ENCODE assay signal across 30 cellular contexts in the genomic region with DNA sequence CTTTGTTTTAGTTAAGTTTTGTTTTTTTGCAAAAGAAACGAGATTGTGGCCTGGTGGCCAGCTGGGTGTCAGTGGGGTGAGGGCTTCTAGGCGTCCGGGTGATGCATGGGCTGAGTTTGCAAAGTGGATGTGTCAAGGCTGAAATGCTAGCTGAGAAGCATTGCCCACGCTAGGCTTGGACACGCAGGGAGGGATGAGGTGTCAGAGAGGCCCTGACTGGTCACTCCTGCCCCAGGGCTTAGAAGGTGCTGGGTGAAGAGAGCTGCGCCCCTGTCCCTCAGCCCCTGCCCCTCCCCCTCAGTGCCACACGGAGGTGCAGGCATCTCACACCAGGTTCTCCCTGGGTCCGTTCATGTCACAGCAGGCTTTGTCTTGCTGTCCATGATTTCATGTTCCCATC. TPM values are rescaled to one million over a fixed set of nuclear protein-coding genes. Genes with fewer than 3 reads are reported as not detected.
A peak's percentile ranks its signal among the peaks of the same experiment; 100 is the strongest.
DNase-seq lines count a peak whose midpoint lies in the region; ATAC-seq and TF ChIP-seq lines count a peak whose summit lies in the region.
"Had no signal": no experiment of that assay in that cellular context is flagged by ENCODE, and none has a peak within 500 bp of the region (broad histone marks: within the 10 kb centered on the region; RNA-seq: fewer than 3 reads in every experiment).

No MANE protein-coding gene starts in this region.

- in situ Hi-C loops in mammary epithelial cell (cut with MboI; ENCODE audit: low sequenced_read_pairs in 2 of 2) = no loop called here
- in situ Hi-C loops in GM23248 (cut with MboI) = no loop called here

- peaks cover 88% of the 10 kb centered on the region for H3K79me2 ChIP-seq in mammary epithelial cell (ENCODE audit: insufficient read depth, low read length)
- H3K79me2 ChIP-seq in GM23248 (ENCODE audit: insufficient read depth) = peaks cover 99% of the 10 kb centered on the region

- peak overlapping the region; percentile 25 for H3K14ac ChIP-seq in neuronal stem cell (ENCODE audit: low read length)

- no peak overlapping the region for H2BK5ac ChIP-seq in neuronal stem cell (ENCODE audit: low read length)

- no peak overlapping the region for H2BK120ac ChIP-seq in neuronal stem cell (ENCODE audit: low read depth, low read length)

- H4K91ac ChIP-seq in neuronal stem cell (ENCODE audit: low read depth, low read length, poor library complexity) = no peak overlapping the region

- H3K36me3 ChIP-seq in breast epithelium (no peaks in the 10 kb centered on the region), mammary epithelial cell (ENCODE audit: insufficient read depth, low read length) (no peaks in the 10 kb centered on the region), left ventricle myocardium inferior (no peaks in the 10 kb centered on the region), neuronal stem cell (replicated peaks in 1 of 2; ENCODE audit: control insufficient read depth in 2 of 2, insufficient read depth in 2 of 2, low read length in 2 of 2) (peaks cover 6 to 27% of the 10 kb centered on the region in 2 donors), GM23248 (ENCODE audit: low read depth) (no peaks in the 10 kb centered on the region), MG63 (peaks cover 8% of the 10 kb centered on the region)
- H3K36me3 ChIP-seq: colonic mucosa, prostate gland had no signal

- H3K4me3 ChIP-seq in breast epithelium (no peak overlapping the region), mammary epithelial cell (replicated peaks in 1 of 3; ENCODE audit: insufficient read depth in 1 of 3, low read depth in 2 of 3, low read length in 3 of 3) (no peak overlapping the region), left ventricle myocardium inferior (no peak overlapping the region), neuronal stem cell (ENCODE audit: low read length in 2 of 2) (no peak overlapping the region), GM23248 (no peak overlapping the region), MG63 (no peak overlapping the region)
- H3K4me3 ChIP-seq: colonic mucosa, gastroesophageal sphincter, prostate gland had no signal

- H3K18ac ChIP-seq in neuronal stem cell (ENCODE audit: low read length) = no peak overlapping the region

- no peak overlapping the region for H3K9ac ChIP-seq in mammary epithelial cell (ENCODE audit: insufficient read depth, low read length)
- no peak overlapping the region for H3K9ac ChIP-seq in neuronal stem cell (ENCODE audit: low read depth, low read length, poor library complexity)
- no peak overlapping the region for H3K9ac ChIP-seq in GM23248

- no peak overlapping the region for H2AK5ac ChIP-seq in neuronal stem cell (ENCODE audit: low read depth, low read length)

- no peaks in the 10 kb centered on the region for H3K9me2 ChIP-seq in GM23248 (ENCODE audit: insufficient read depth)

- no peaks in the 10 kb centered on the region for H3F3A ChIP-seq in GM23248 (ENCODE audit: insufficient read depth)

- H3K27ac ChIP-seq in breast epithelium = peak overlapping the region; percentile 66 to 72
- H3K27ac ChIP-seq in mammary epithelial cell (ENCODE audit: insufficient read depth, low read depth, low read length) = no peak overlapping the region
- peak overlapping the region; percentile 85 for H3K27ac ChIP-seq in left ventricle myocardium inferior (replicated peaks)
- no peak overlapping the region for H3K27ac ChIP-seq in neuronal stem cell (replicated peaks; ENCODE audit: low read length)
- H3K27ac ChIP-seq in GM23248 = no peak overlapping the region
- H3K27ac ChIP-seq: colonic mucosa, gastroesophageal sphincter, prostate gland had no signal

- H3K23ac ChIP-seq in neuronal stem cell (ENCODE audit: low read depth, low read length, poor library complexity) = no peak overlapping the region

- intact Hi-C loops in breast epithelium (cut with DNase I; ENCODE audit: low total_unique reads) (no loop called here), mammary epithelial cell (cut with micrococcal nuclease) (loop anchor here (10.0 kb wide), 1 partner anchor 138 kb away; a partner anchor contains a TSS), left ventricle myocardium inferior (cut with micrococcal nuclease) (no loop called here)

- no peak overlapping the region for H2BK12ac ChIP-seq in neuronal stem cell (ENCODE audit: low read length)

- no peaks in the 10 kb centered on the region for H4K20me1 ChIP-seq in mammary epithelial cell (ENCODE audit: insufficient read depth, low read length)
- H4K20me1 ChIP-seq in GM23248 (ENCODE audit: insufficient read depth) = no peaks in the 10 kb centered on the region; the same call in 1 of the 2 replicates

- H3K79me1 ChIP-seq in neuronal stem cell (ENCODE audit: low read depth, low read length) = peaks cover 29% of the 10 kb centered on the region

- CTCF ChIA-PET in mammary epithelial cell (lab: Charles Lee; ENCODE audit: low non-redundant PET) = no interaction called here

- 64% methylated on average over 7 of the region's 8 CpGs for WGBS in mammary epithelial cell (ENCODE audit: low coverage, missing lambda C conversion rate)
- no CpG with 5 or more reads among the region's 8 CpGs for WGBS in neuronal stem cell (ENCODE audit: extremely low coverage in 2 of 2, insufficient read length in 2 of 2, insufficient replicate concordance in 1 of 2), 2 donors
- 55 to 58% methylated on average over 8 of the region's 8 CpGs for WGBS in GM23248 (ENCODE audit: low coverage in 1 of 2, low lambda C conversion rate in 2 of 2, missing lambda C conversion rate in 2 of 2), 2 experiments

- H2BK15ac ChIP-seq in neuronal stem cell (ENCODE audit: low read length) = no peak overlapping the region

- no peaks in the 10 kb centered on the region for H3K9me3 ChIP-seq in breast epithelium
- H3K9me3 ChIP-seq in mammary epithelial cell (replicated peaks; ENCODE audit: insufficient read depth, low read length) = no peaks in the 10 kb centered on the region
- H3K9me3 ChIP-seq in left ventricle myocardium inferior (replicated peaks) = no peaks in the 10 kb centered on the region
- H3K9me3 ChIP-seq in neuronal stem cell (replicated peaks in 1 of 2; ENCODE audit: control insufficient read depth in 2 of 2, insufficient read depth in 1 of 2, low read depth in 1 of 2, low read length in 2 of 2) = no peaks in the 10 kb centered on the region
- H3K9me3 ChIP-seq in GM23248 (ENCODE audit: low read depth) = no peaks in the 10 kb centered on the region
- no peaks in the 10 kb centered on the region for H3K9me3 ChIP-seq in MG63
- H3K9me3 ChIP-seq: colonic mucosa, gastroesophageal sphincter, prostate gland had no signal

- TF ChIP-seq CTCF in breast epithelium (IDR thresholded peaks at IDR 0.05) (no peak), mammary epithelial cell (conservative IDR thresholded peaks at IDR 0.05 in 1 of 2, IDR thresholded peaks at IDR 0.05 in 1 of 2; ENCODE audit: extremely low read depth in 1 of 2, insufficient read depth in 1 of 2, low read depth in 1 of 2, low read length in 2 of 2) (no peak), left ventricle myocardium inferior (IDR thresholded peaks at IDR 0.05; ENCODE audit: borderline replicate concordance) (no peak)

- no peak overlapping the region for H2AFZ ChIP-seq in mammary epithelial cell (ENCODE audit: low read depth, low read length)
- H2AFZ ChIP-seq in neuronal stem cell (ENCODE audit: low read length) = no peak overlapping the region
- H2AFZ ChIP-seq in GM23248 = no peak overlapping the region

- H3K4me1 ChIP-seq in breast epithelium (peaks cover 3 to 6% of the 10 kb centered on the region in 2 donors), mammary epithelial cell (ENCODE audit: insufficient read depth, low read length) (peaks cover 15% of the 10 kb centered on the region), left ventricle myocardium inferior (peaks cover 96% of the 10 kb centered on the region), neuronal stem cell (ENCODE audit: control insufficient read depth in 2 of 2, insufficient read depth in 1 of 2, low read depth in 1 of 2, low read length in 2 of 2) (no peaks in the 10 kb centered on the region), GM23248 (ENCODE audit: insufficient read depth) (no peaks in the 10 kb centered on the region)

- no peak overlapping the region for H4K8ac ChIP-seq in neuronal stem cell (ENCODE audit: low read depth, low read length)

- ATAC-seq in GM19397 (IDR thresholded peaks at IDR 0.05; ENCODE audit: unreplicated experiment) (no peak), HG03025 (IDR thresholded peaks at IDR 0.05; ENCODE audit: low FRiP score, unreplicated experiment) (no peak)
- ATAC-seq: gastroesophageal sphincter, SK-N-SH treated with all-trans-retinoic acid at 6 μM for 48 hours had no signal

- DNase-seq in breast epithelium (ENCODE audit: low spot score in 2 of 2) = no peak
- DNase-seq in mammary epithelial cell = no peak
- no peak for DNase-seq in left ventricle myocardium inferior
- no peak for DNase-seq in neuronal stem cell (ENCODE audit: low spot score)
- no peak for DNase-seq in GM23248
- DNase-seq in MG63 = no peak
- DNase-seq: 8988T; activated CD4-positive, alpha-beta memory T cell treated with anti-CD3 and anti-CD28 coated beads, Interleukin-2, amount 10 ng/mL, durations not matched to agents 7 days and 5 days; activated CD4-positive, alpha-beta T cell treated with anti-CD3 and anti-CD28 coated beads for 1 hour; activated CD8-positive, alpha-beta memory T cell treated with anti-CD3 and anti-CD28 coated beads, Interleukin-2, amount 50 U/mL, for 4 hours; activated naive CD4-positive, alpha-beta T cell treated with Interleukin-2 at 50 U/mL for 16 hours; CD4-positive, alpha-beta T cell; colonic mucosa; DMS79 treated with DMSO at 0.1 percent for 48 hours; effector CD4-positive, alpha-beta T cell; GDM1; left cardiac atrium; NCI-H1105 treated with DMSO at 0.1 percent for 48 hours; NCI-H526 treated with DMSO at 0.1 percent for 48 hours; NK-92 treated with Interleukin-12 subunit alpha and Interleukin-12 subunit beta, amount 100 ng/mL, for 24 hours; stimulated activated CD4-positive, alpha-beta T cell treated with anti-CD3 and anti-CD28 coated beads, Interleukin-4, amount 100 ng/mL, for 24 hours; T-helper 2 cell; trophoblast cell had no signal

- BruUV-seq in mammary epithelial cell (replicated peaks; lab: Mats Ljungman, UMichigan) = no TSS peak

- no peak overlapping the region for H3K4ac ChIP-seq in neuronal stem cell (ENCODE audit: low read length)

- no peak overlapping the region for H3K4me2 ChIP-seq in mammary epithelial cell (ENCODE audit: insufficient read depth, low read depth, low read length)
- no peak overlapping the region for H3K4me2 ChIP-seq in neuronal stem cell (ENCODE audit: insufficient read depth, low read length, poor library complexity, severe bottlenecking)
- H3K4me2 ChIP-seq in GM23248 (ENCODE audit: unreplicated experiment) = no peak overlapping the region

- dilution Hi-C loops in mammary epithelial cell (cut with HindIII; ENCODE audit: low sequenced_read_pairs) = loop anchor here (10.0 kb wide), 1 partner anchor 62 kb away; a partner anchor contains a TSS

- H3K27me3 ChIP-seq in breast epithelium (no peaks in the 10 kb centered on the region), mammary epithelial cell (ENCODE audit: insufficient read depth, low read length) (no peaks in the 10 kb centered on the region), left ventricle myocardium inferior (ENCODE audit: low read depth) (no peaks in the 10 kb centered on the region), neuronal stem cell (ENCODE audit: control insufficient read depth in 3 of 3, insufficient read depth in 3 of 3, low read depth in 1 of 3, low read length in 3 of 3) (no peaks in the 10 kb centered on the region), GM23248 (replicated peaks; ENCODE audit: insufficient read depth) (no peaks in the 10 kb centered on the region), MG63 (no peaks in the 10 kb centered on the region)
- H3K27me3 ChIP-seq: colonic mucosa, gastroesophageal sphincter had no signal

- TF ChIP-seq POLR2A in breast epithelium (IDR thresholded peaks at IDR 0.05) = no peak

RNA-seq across cellular contexts. Expression of a gene that starts 8.1 kb away (rescaled TPM):
- total RNA-seq in breast epithelium (10 to 100 TPM; 25.0 to 46.1 (median 38.0) TPM), mammary epithelial cell (10 to 100 TPM; 39.7 to 52.4 TPM), left ventricle myocardium inferior (55.3 TPM)
- polyA plus RNA-seq in mammary epithelial cell (12.0 TPM), GM23248 (2016; fragmentation: Nextera tagmentation; extraction: Ambion mirVana) (22.2 and 24.8 TPM in 2 replicates)
- polyA minus RNA-seq in mammary epithelial cell = 20.1 TPM
- polyA plus RNA-seq in neuronal stem cell (2013, experiment 1 of 2) = 23.2 TPM
- 23.6 TPM for polyA plus RNA-seq in neuronal stem cell (2013, experiment 2 of 2)
- total RNA-seq in GM23248 (2014; rRNA removed; shearing (Covaris generic)) = 22.4 and 27.9 TPM in 2 replicates
- total RNA-seq in MG63 (2014; rRNA removed; shearing (Covaris generic); ENCODE audit: low replicate concordance) = 18.4 TPM in 2 replicates

RNA-seq across cellular contexts. Expression of a gene that starts 26.4 kb away (rescaled TPM):
- not detected for total RNA-seq in breast epithelium
- not detected for total RNA-seq in mammary epithelial cell
- polyA plus RNA-seq in mammary epithelial cell = not detected
- polyA minus RNA-seq in mammary epithelial cell = not detected
- total RNA-seq in left ventricle myocardium inferior = not detected
- 1.4 TPM for polyA plus RNA-seq in neuronal stem cell (2013, experiment 1 of 2)
- 1.4 TPM for polyA plus RNA-seq in neuronal stem cell (2013, experiment 2 of 2)
- total RNA-seq in GM23248 (2014; rRNA removed; shearing (Covaris generic)) = not detected in 2 replicates
- not detected in 2 replicates for polyA plus RNA-seq in GM23248 (2016; fragmentation: Nextera tagmentation; extraction: Ambion mirVana)
- not detected in 2 replicates for total RNA-seq in MG63 (2014; rRNA removed; shearing (Covaris generic); ENCODE audit: low replicate concordance)
- total RNA-seq: activated CD4-positive, alpha-beta memory T cell treated with anti-CD3 and anti-CD28 coated beads, Interleukin-2, amount 10 ng/mL, durations not matched to agents 7 days and 5 days; activated T-helper 1 cell treated with anti-CD3 and anti-CD28 coated beads, Interleukin-12 subunit alpha, Interleukin-12 subunit beta, Interleukin-2, Interleukin-4 antibody, amounts not matched to agents 30 ng/mL and 10 ng/mL and 1 ng/mL, durations not matched to agents 14 hours and 24 hours and 36 hours; CD4-positive, alpha-beta T cell; colonic mucosa; fibroblast of lung; gastroesophageal sphincter; left cardiac atrium had no signal
- polyA plus RNA-seq: fibroblast of lung had no signal

RNA-seq across cellular contexts. Expression of a gene that starts 56.4 kb away (rescaled TPM):
- total RNA-seq in breast epithelium (100 to 1,000 TPM in 2 of 3 donors, 10 to 100 TPM in 1; 80.2 to 131 (median 105) TPM), mammary epithelial cell (100 to 1,000 TPM; 139 to 140 TPM), left ventricle myocardium inferior (70.5 TPM)
- polyA plus RNA-seq in mammary epithelial cell (133 TPM), GM23248 (2016; fragmentation: Nextera tagmentation; extraction: Ambion mirVana) (162 and 175 TPM in 2 replicates)
- 64.7 TPM for polyA minus RNA-seq in mammary epithelial cell
- polyA plus RNA-seq in neuronal stem cell (2013, experiment 1 of 2) = 69.1 TPM
- polyA plus RNA-seq in neuronal stem cell (2013, experiment 2 of 2) = 69.0 TPM
- total RNA-seq in GM23248 (2014; rRNA removed; shearing (Covaris generic)) = 117 and 138 TPM in 2 replicates
- 264 and 328 TPM in 2 replicates for total RNA-seq in MG63 (2014; rRNA removed; shearing (Covaris generic); ENCODE audit: low replicate concordance)

Comparison
In these comparisons a context has a peak if more than half of its experiments do, and no peak if none do; other contexts are left out.
1. H3K27ac ChIP-seq: peak in breast epithelium (2 of 2) and left ventricle myocardium inferior (single experiment); none in mammary epithelial cell (single experiment), neuronal stem cell (single experiment) and GM23248 (single experiment).